Comparison of ENCODE assay signal across 7 cellular contexts in the genomic region with DNA sequence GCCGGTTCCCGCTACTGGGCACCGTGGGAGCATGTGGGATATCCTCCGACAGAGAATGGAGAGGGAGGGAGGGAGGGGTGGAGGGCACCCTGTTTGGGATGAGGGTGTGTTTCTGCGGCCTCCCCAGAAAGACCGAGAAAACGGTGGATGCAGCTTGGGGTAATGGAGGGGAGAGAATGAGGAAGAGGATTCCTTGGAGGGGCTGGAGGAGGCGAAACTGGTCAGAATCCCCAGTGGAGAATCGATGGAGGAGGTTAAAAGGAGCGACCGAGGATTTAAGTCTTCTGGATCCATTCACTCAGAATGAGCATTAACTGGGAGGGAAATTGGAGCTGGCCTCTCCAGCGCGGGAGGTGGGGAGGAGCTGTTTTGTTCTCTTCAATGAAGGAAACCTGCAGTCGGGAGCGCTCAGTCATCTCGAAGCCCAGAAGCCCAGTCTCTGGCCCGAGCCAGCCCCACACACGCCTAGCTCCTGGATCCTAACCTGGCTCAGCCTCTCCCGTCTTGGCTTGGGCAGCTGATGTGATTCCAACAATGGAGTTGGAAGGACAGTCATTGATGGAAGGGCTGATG. TPM values are rescaled to one million over a fixed set of nuclear protein-coding genes. Genes with fewer than 3 reads are reported as not detected.
A peak's percentile ranks its signal among the peaks of the same experiment; 100 is the strongest.
DNase-seq lines count a peak whose midpoint lies in the region; ATAC-seq, FAIRE-seq and TF ChIP-seq lines count a peak whose summit lies in the region.

No MANE protein-coding gene starts in this region.

- H3K4me3 Mint-ChIP-seq in central memory CD8-positive, alpha-beta T cell, result peak overlapping the region; percentile 86

- BruUV-seq in HepG2 (replicated peaks; lab: Mats Ljungman, UMichigan), result TSS peak; percentile 75

- TF ChIP-seq RAD21 in HepG2 (CRISPR knock-in tag; IDR thresholded peaks at IDR 0.05), result no peak

- H3K27ac Mint-ChIP-seq in central memory CD8-positive, alpha-beta T cell (ENCODE audit: low read depth), result peak overlapping the region; percentile 97

- H3K4me1 ChIP-seq in HepG2 (ENCODE audit: insufficient read depth, low read length), result peaks cover 51% of the 10 kb centered on the region

- POLR2A ChIA-PET in HepG2 (lab: Yijun Ruan, JAX), result interaction anchor here (0.8 to 1.8 kb wide), 5 partner anchors 16 to 109 kb away, joined by 3 to 9 read pairs (median 5); partner anchors contain the start of genes PIGH and RDH11

- TF ChIP-seq POLR2A in HepG2 (IDR thresholded peaks at IDR 0.05; ENCODE audit: insufficient read depth in 1 of 2, low read depth in 2 of 2, low read length in 2 of 2), result no peak

- TF ChIP-seq CTCF in GM12864 (IDR thresholded peaks at IDR 0.05; ENCODE audit: low read depth, low read length, missing control alignments) (no peak), HepG2 (CRISPR knock-in tag; IDR thresholded peaks at IDR 0.05) (no peak)

- FAIRE-seq in HepG2 (lab: Jason Lieb, UNC), result no peak

- H3K36me3 ChIP-seq in HepG2 (replicated peaks in 1 of 2; ENCODE audit: control insufficient read depth in 1 of 2, insufficient read depth in 2 of 2, low read length in 2 of 2), result no peaks in the 10 kb centered on the region; a peak in 1 of 5 replicates

- H3K9me3 Mint-ChIP-seq in central memory CD8-positive, alpha-beta T cell, result no peaks in the 10 kb centered on the region

- H3K4me2 ChIP-seq in HepG2 (ENCODE audit: low read depth, low read length), result peak overlapping the region; percentile 86

- TF ChIP-seq EP300 in HepG2 (IDR thresholded peaks at IDR 0.05; ENCODE audit: low read depth in 2 of 2, low read length in 2 of 2) (no peak), HepG2 (CRISPR knock-in tag; IDR thresholded peaks at IDR 0.05; ENCODE audit: borderline replicate concordance) (no peak)

- CTCF ChIA-PET in HepG2 (lab: Yijun Ruan, JAX; ENCODE audit: low intra/inter-chr PET ratio, low total read pairs), result no interaction called here

- ATAC-seq in central memory CD8-positive, alpha-beta T cell (replicated peaks; ENCODE audit: extremely low read depth, poor library complexity, severe bottlenecking), result no peak
- ATAC-seq in HepG2 (peak; percentile 10; the same call in 2 of the 3 replicates), GM21528 (IDR thresholded peaks at IDR 0.05; ENCODE audit: low FRiP score, unreplicated experiment) (no peak), HG03135 (IDR thresholded peaks at IDR 0.05; ENCODE audit: unreplicated experiment) (no peak)

- no peaks in the 10 kb centered on the region for H3K9me3 ChIP-seq in HepG2 (ENCODE audit: low read length)

- H3K27me3 Mint-ChIP-seq in central memory CD8-positive, alpha-beta T cell, result peaks cover 19% of the 10 kb centered on the region

- intact Hi-C loops in HepG2 (cut with micrococcal nuclease; ENCODE audit: unreplicated experiment), result no loop called here

- H3K36me3 Mint-ChIP-seq in central memory CD8-positive, alpha-beta T cell (ENCODE audit: insufficient read depth), result peaks cover 13% of the 10 kb centered on the region

- H3K9ac ChIP-seq in HepG2 (ENCODE audit: insufficient read depth, low read depth, low read length), result peak overlapping the region; percentile 85

- H4K20me1 ChIP-seq in HepG2 (ENCODE audit: insufficient read depth, low read length), result no peaks in the 10 kb centered on the region

- DNase-seq in GM12864 (ENCODE audit: low read depth) (no peak), NCI-H2227 (lab: John Stamatoyannopoulos, UW; ENCODE audit: unreplicated experiment) (peak; percentile 58), HepG2 (ENCODE audit: low spot score) (no peak), substantia nigra (lab: John Stamatoyannopoulos, UW) (peak in 17 of 49 donors; percentile 2 to 71 (median 23))
- DNase-seq in central memory CD8-positive, alpha-beta T cell (ENCODE audit: low spot score in 2 of 2), result no peak

- 0 out of 5 replicates have a peak, but pooled peaks cover 0 to 5% of the 10 kb centered on the region in 2 experiments for H3K27me3 ChIP-seq in HepG2 (ENCODE audit: control insufficient read depth in 1 of 2, insufficient read depth in 2 of 2, low read length in 2 of 2)

- in situ Hi-C loops in HepG2 (cut with HindIII; ENCODE audit: extremely low pct_ligation_motif_present, low pct_unique_long_range_greater_than_20kb), result loop anchor here (25.0 kb wide), 1 partner anchor 1192 kb away; no protein-coding TSS in a partner anchor

- H3K4me3 ChIP-seq in GM12864 (ENCODE audit: low read depth, low read length) (peak overlapping the region; percentile 65), HepG2 (replicated peaks in 1 of 3; ENCODE audit: insufficient read depth in 1 of 3, low read depth in 2 of 3, low read length in 3 of 3) (peak overlapping the region; percentile 81 to 95 (median 88))

- no peaks in the 10 kb centered on the region for H3K79me2 ChIP-seq in HepG2 (ENCODE audit: insufficient read depth, low read length)

- peaks cover 24% of the 10 kb centered on the region for H3K4me1 Mint-ChIP-seq in central memory CD8-positive, alpha-beta T cell

- WGBS in HepG2 (ENCODE audit: low lambda C conversion rate), result 38% methylated on average over 18 of the region's 19 CpGs

- no peak overlapping the region for H2AFZ ChIP-seq in HepG2 (ENCODE audit: low read length)

- H3K27ac ChIP-seq in HepG2 (ENCODE audit: extremely low read length, insufficient read depth, low read length) (peak overlapping the region; percentile 61), substantia nigra (ENCODE audit: low read depth, low read length, poor library complexity, severe bottlenecking) (peak overlapping the region; percentile 60)

RNA-seq across cellular contexts. Expression of gene ARG2, which starts 0.6 kb away (rescaled TPM):
- total RNA-seq in HepG2 (2016; rRNA removed; fragmentation: Illumina TruSeq; extraction: Trizol), result 37.5 and 59.7 TPM in 2 replicates
- 6.3 and 7.7 TPM in 2 replicates for total RNA-seq in HepG2 (2016; cell fraction: cytosol; rRNA removed; fragmentation: Illumina TruSeq; extraction: Trizol; ENCODE audit: low read depth)
- total RNA-seq in HepG2 (2016; cell fraction: insoluble cytoplasmic fraction; rRNA removed; fragmentation: Illumina TruSeq; extraction: Trizol), result 39.6 and 59.5 TPM in 2 replicates
- 11.9 and 12.9 TPM in 2 replicates for total RNA-seq in HepG2 (2016; cell fraction: membrane; rRNA removed; fragmentation: Illumina TruSeq; extraction: Trizol)
- total RNA-seq in HepG2 (2016; cell fraction: nucleus; rRNA removed; fragmentation: Illumina TruSeq; extraction: Trizol), result 15.1 and 17.4 TPM in 2 replicates
- 71.2 and 73.6 TPM in 2 replicates for polyA plus RNA-seq in HepG2 (2011; rRNA removed)
- 60.1 and 70.4 TPM in 2 replicates for polyA plus RNA-seq in HepG2 (2011; cell fraction: cytosol; rRNA removed)
- polyA plus RNA-seq in HepG2 (2011; cell fraction: nucleus; rRNA removed), result 17.5 and 19.4 TPM in 2 replicates
- polyA plus RNA-seq in HepG2 (2012), result 40.9 and 79.8 TPM in 2 replicates
- 6.2 and 6.3 TPM in 2 replicates for polyA plus RNA-seq in HepG2 (2016; cell fraction: cytosol; fragmentation: Illumina TruSeq; extraction: Trizol; ENCODE audit: low read depth)
- polyA plus RNA-seq in HepG2 (2016; cell fraction: insoluble cytoplasmic fraction; fragmentation: Illumina TruSeq; extraction: Trizol; ENCODE audit: low read depth), result 53.1 and 54.4 TPM in 2 replicates
- polyA plus RNA-seq in HepG2 (2016; cell fraction: membrane; fragmentation: Illumina TruSeq; extraction: Trizol; ENCODE audit: low read depth), result 9.5 and 9.6 TPM in 2 replicates
- 17.5 and 21.2 TPM in 2 replicates for polyA plus RNA-seq in HepG2 (2016; cell fraction: nucleus; fragmentation: Illumina TruSeq; extraction: Trizol; ENCODE audit: insufficient read depth, low read depth)
- 30.7 and 305 TPM in 2 replicates for polyA minus RNA-seq in HepG2 (2011; rRNA and poly(A)+ RNA removed; ENCODE audit: low replicate concordance)
- 47.9 and 62.8 TPM in 2 replicates for polyA minus RNA-seq in HepG2 (2011; cell fraction: cytosol; rRNA and poly(A)+ RNA removed)
- polyA minus RNA-seq in HepG2 (2011; cell fraction: nucleus; rRNA and poly(A)+ RNA removed), result 28.6 and 33.4 TPM in 2 replicates

RNA-seq across cellular contexts. Expression of gene PIGH, which starts 20.2 kb away (rescaled TPM):
- total RNA-seq in HepG2 (2016; rRNA removed; fragmentation: Illumina TruSeq; extraction: Trizol), result 18.7 and 30.0 TPM in 2 replicates
- 23.7 and 27.0 TPM in 2 replicates for total RNA-seq in HepG2 (2016; cell fraction: cytosol; rRNA removed; fragmentation: Illumina TruSeq; extraction: Trizol; ENCODE audit: low read depth)
- total RNA-seq in HepG2 (2016; cell fraction: insoluble cytoplasmic fraction; rRNA removed; fragmentation: Illumina TruSeq; extraction: Trizol), result 19.2 and 31.7 TPM in 2 replicates
- total RNA-seq in HepG2 (2016; cell fraction: membrane; rRNA removed; fragmentation: Illumina TruSeq; extraction: Trizol), result 32.7 and 35.6 TPM in 2 replicates
- 30.3 and 31.6 TPM in 2 replicates for total RNA-seq in HepG2 (2016; cell fraction: nucleus; rRNA removed; fragmentation: Illumina TruSeq; extraction: Trizol)
- 43.5 and 53.6 TPM in 2 replicates for polyA plus RNA-seq in HepG2 (2011; rRNA removed)
- 27.5 and 43.0 TPM in 2 replicates for polyA plus RNA-seq in HepG2 (2011; cell fraction: cytosol; rRNA removed)
- polyA plus RNA-seq in HepG2 (2011; cell fraction: nucleus; rRNA removed), result 107 and 111 TPM in 2 replicates
- 25.2 and 35.2 TPM in 2 replicates for polyA plus RNA-seq in HepG2 (2012)
- 24.8 and 31.5 TPM in 2 replicates for polyA plus RNA-seq in HepG2 (2016; cell fraction: cytosol; fragmentation: Illumina TruSeq; extraction: Trizol; ENCODE audit: low read depth)
- polyA plus RNA-seq in HepG2 (2016; cell fraction: insoluble cytoplasmic fraction; fragmentation: Illumina TruSeq; extraction: Trizol; ENCODE audit: low read depth), result 17.9 and 20.6 TPM in 2 replicates
- polyA plus RNA-seq in HepG2 (2016; cell fraction: membrane; fragmentation: Illumina TruSeq; extraction: Trizol; ENCODE audit: low read depth), result 29.8 and 32.1 TPM in 2 replicates
- polyA plus RNA-seq in HepG2 (2016; cell fraction: nucleus; fragmentation: Illumina TruSeq; extraction: Trizol; ENCODE audit: insufficient read depth, low read depth), result 61.7 and 63.3 TPM in 2 replicates
- 16.6 and 25.0 TPM in 2 replicates for polyA minus RNA-seq in HepG2 (2011; rRNA and poly(A)+ RNA removed; ENCODE audit: low replicate concordance)
- 19.3 and 21.0 TPM in 2 replicates for polyA minus RNA-seq in HepG2 (2011; cell fraction: cytosol; rRNA and poly(A)+ RNA removed)
- 10.9 and 17.5 TPM in 2 replicates for polyA minus RNA-seq in HepG2 (2011; cell fraction: nucleus; rRNA and poly(A)+ RNA removed)

RNA-seq across cellular contexts. Expression of gene VTI1B, which starts 54.1 kb away (rescaled TPM):
- total RNA-seq in HepG2 (2016; rRNA removed; fragmentation: Illumina TruSeq; extraction: Trizol), result 93.4 and 103 TPM in 2 replicates
- 490 and 499 TPM in 2 replicates for total RNA-seq in HepG2 (2016; cell fraction: cytosol; rRNA removed; fragmentation: Illumina TruSeq; extraction: Trizol; ENCODE audit: low read depth)
- total RNA-seq in HepG2 (2016; cell fraction: insoluble cytoplasmic fraction; rRNA removed; fragmentation: Illumina TruSeq; extraction: Trizol), result 82.3 and 101 TPM in 2 replicates
- 431 and 454 TPM in 2 replicates for total RNA-seq in HepG2 (2016; cell fraction: membrane; rRNA removed; fragmentation: Illumina TruSeq; extraction: Trizol)
- 33.3 and 43.2 TPM in 2 replicates for total RNA-seq in HepG2 (2016; cell fraction: nucleus; rRNA removed; fragmentation: Illumina TruSeq; extraction: Trizol)
- 26.1 and 39.0 TPM in 2 replicates for polyA plus RNA-seq in HepG2 (2011; rRNA removed)
- polyA plus RNA-seq in HepG2 (2011; cell fraction: cytosol; rRNA removed), result 20.7 and 27.3 TPM in 2 replicates
- polyA plus RNA-seq in HepG2 (2011; cell fraction: nucleus; rRNA removed), result 9.5 and 12.2 TPM in 2 replicates
- 31.1 and 40.8 TPM in 2 replicates for polyA plus RNA-seq in HepG2 (2012)
- 700 and 745 TPM in 2 replicates for polyA plus RNA-seq in HepG2 (2016; cell fraction: cytosol; fragmentation: Illumina TruSeq; extraction: Trizol; ENCODE audit: low read depth)
- 92.1 and 96.4 TPM in 2 replicates for polyA plus RNA-seq in HepG2 (2016; cell fraction: insoluble cytoplasmic fraction; fragmentation: Illumina TruSeq; extraction: Trizol; ENCODE audit: low read depth)
- polyA plus RNA-seq in HepG2 (2016; cell fraction: membrane; fragmentation: Illumina TruSeq; extraction: Trizol; ENCODE audit: low read depth), result 412 and 438 TPM in 2 replicates
- 62.6 and 62.8 TPM in 2 replicates for polyA plus RNA-seq in HepG2 (2016; cell fraction: nucleus; fragmentation: Illumina TruSeq; extraction: Trizol; ENCODE audit: insufficient read depth, low read depth)
- polyA minus RNA-seq in HepG2 (2011; rRNA and poly(A)+ RNA removed; ENCODE audit: low replicate concordance), result 16.7 and 35.8 TPM in 2 replicates
- 17.1 and 22.0 TPM in 2 replicates for polyA minus RNA-seq in HepG2 (2011; cell fraction: cytosol; rRNA and poly(A)+ RNA removed)
- polyA minus RNA-seq in HepG2 (2011; cell fraction: nucleus; rRNA and poly(A)+ RNA removed), result 25.4 and 25.8 TPM in 2 replicates
